ENCODE assay signal across 1 cellular context in the genomic region with DNA sequence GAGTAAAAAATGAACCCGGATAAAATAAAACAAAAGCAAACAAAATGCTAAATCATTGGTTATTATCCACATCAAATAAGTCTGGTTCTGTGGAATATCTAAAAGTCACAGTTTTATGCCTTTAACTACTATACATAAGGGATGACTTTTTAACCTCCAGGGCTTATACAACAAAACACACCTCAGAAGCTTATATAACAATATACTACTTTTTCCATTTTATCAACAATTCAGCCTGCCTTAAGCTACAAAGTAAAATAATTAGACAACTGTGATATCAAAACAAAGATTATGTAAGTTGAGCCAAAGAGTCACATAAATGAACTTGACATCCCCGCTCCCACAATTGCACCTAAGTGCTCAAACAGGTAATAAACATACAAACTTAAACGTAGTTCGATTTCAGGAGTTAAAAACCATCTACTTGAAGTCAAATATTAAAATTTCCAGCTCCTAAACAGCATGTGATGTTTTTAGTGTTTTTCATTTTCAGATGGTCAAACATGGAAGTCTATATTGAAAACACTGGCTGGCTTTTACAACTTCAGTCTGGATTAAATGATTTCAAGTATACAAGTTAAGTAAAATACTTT.
TF ChIP-seq lines count a peak whose summit lies in the region.

No MANE protein-coding gene starts in this region.

TF ChIP-seq in IMR-90, 13 proteins besides CTCF, POLR2A, EP300 and RAD21 (continued from another document):
- TF ChIP-seq, protein P1, sequence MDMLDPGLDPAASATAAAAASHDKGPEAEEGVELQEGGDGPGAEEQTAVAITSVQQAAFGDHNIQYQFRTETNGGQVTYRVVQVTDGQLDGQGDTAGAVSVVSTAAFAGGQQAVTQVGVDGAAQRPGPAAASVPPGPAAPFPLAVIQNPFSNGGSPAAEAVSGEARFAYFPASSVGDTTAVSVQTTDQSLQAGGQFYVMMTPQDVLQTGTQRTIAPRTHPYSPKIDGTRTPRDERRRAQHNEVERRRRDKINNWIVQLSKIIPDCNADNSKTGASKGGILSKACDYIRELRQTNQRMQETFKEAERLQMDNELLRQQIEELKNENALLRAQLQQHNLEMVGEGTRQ (IDR thresholded peaks at IDR 0.05; ENCODE audit: low read depth, low read length) = no peak
- TF ChIP-seq, protein P2, sequence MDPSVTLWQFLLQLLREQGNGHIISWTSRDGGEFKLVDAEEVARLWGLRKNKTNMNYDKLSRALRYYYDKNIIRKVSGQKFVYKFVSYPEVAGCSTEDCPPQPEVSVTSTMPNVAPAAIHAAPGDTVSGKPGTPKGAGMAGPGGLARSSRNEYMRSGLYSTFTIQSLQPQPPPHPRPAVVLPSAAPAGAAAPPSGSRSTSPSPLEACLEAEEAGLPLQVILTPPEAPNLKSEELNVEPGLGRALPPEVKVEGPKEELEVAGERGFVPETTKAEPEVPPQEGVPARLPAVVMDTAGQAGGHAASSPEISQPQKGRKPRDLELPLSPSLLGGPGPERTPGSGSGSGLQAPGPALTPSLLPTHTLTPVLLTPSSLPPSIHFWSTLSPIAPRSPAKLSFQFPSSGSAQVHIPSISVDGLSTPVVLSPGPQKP (IDR thresholded peaks at IDR 0.05; ENCODE audit: borderline replicate concordance, low read depth, low read length) = no peak
- TF ChIP-seq MAZ (IDR thresholded peaks at IDR 0.05; ENCODE audit: borderline replicate concordance, low read depth, low read length) = no peak
- TF ChIP-seq SMC3 (IDR thresholded peaks at IDR 0.05; ENCODE audit: low read depth, low read length) = no peak
- TF ChIP-seq RFX5 (IDR thresholded peaks at IDR 0.05; ENCODE audit: low read depth, low read length) = no peak
- no peak for TF ChIP-seq CEBPB (IDR thresholded peaks at IDR 0.05; ENCODE audit: low read depth, low read length)
TF ChIP-seq in IMR-90: peak in this region for 0.
